1 cellular context compared by ENCODE assay signal in the genomic region with DNA sequence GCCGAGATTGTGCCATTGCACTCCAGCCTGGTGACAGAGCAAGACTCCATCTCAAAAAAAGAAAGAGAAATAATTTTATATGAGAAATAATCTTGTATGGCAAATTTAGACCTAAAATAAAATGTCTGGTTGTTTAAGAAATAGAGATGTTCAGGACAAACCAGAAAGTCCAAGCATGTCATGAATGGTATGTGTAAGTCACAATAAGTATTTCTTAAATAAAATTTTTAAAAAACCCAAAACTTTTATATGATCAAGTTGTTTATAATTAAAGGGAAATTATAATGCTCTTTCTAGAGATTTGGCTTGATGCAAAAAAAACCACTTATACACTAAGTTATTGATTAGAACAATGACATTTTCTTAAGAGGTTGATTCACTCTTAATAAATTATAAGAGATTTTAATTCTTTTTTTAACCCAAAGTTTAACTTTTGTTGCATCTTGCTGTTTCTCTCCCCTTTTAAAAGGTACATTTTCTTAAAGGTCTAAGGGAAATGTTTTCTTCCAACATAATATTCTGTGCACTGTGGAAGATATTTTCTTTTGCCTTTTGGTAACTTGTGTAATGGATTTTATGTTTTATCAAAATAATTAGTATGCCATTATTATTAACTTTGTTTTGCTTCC.
TF ChIP-seq lines count a peak whose summit lies in the region.

No MANE protein-coding gene starts in this region.

TF ChIP-seq in GM23338, 12 proteins besides CTCF, POLR2A, EP300 and RAD21 (continued from another document):
- TF ChIP-seq, protein P1, sequence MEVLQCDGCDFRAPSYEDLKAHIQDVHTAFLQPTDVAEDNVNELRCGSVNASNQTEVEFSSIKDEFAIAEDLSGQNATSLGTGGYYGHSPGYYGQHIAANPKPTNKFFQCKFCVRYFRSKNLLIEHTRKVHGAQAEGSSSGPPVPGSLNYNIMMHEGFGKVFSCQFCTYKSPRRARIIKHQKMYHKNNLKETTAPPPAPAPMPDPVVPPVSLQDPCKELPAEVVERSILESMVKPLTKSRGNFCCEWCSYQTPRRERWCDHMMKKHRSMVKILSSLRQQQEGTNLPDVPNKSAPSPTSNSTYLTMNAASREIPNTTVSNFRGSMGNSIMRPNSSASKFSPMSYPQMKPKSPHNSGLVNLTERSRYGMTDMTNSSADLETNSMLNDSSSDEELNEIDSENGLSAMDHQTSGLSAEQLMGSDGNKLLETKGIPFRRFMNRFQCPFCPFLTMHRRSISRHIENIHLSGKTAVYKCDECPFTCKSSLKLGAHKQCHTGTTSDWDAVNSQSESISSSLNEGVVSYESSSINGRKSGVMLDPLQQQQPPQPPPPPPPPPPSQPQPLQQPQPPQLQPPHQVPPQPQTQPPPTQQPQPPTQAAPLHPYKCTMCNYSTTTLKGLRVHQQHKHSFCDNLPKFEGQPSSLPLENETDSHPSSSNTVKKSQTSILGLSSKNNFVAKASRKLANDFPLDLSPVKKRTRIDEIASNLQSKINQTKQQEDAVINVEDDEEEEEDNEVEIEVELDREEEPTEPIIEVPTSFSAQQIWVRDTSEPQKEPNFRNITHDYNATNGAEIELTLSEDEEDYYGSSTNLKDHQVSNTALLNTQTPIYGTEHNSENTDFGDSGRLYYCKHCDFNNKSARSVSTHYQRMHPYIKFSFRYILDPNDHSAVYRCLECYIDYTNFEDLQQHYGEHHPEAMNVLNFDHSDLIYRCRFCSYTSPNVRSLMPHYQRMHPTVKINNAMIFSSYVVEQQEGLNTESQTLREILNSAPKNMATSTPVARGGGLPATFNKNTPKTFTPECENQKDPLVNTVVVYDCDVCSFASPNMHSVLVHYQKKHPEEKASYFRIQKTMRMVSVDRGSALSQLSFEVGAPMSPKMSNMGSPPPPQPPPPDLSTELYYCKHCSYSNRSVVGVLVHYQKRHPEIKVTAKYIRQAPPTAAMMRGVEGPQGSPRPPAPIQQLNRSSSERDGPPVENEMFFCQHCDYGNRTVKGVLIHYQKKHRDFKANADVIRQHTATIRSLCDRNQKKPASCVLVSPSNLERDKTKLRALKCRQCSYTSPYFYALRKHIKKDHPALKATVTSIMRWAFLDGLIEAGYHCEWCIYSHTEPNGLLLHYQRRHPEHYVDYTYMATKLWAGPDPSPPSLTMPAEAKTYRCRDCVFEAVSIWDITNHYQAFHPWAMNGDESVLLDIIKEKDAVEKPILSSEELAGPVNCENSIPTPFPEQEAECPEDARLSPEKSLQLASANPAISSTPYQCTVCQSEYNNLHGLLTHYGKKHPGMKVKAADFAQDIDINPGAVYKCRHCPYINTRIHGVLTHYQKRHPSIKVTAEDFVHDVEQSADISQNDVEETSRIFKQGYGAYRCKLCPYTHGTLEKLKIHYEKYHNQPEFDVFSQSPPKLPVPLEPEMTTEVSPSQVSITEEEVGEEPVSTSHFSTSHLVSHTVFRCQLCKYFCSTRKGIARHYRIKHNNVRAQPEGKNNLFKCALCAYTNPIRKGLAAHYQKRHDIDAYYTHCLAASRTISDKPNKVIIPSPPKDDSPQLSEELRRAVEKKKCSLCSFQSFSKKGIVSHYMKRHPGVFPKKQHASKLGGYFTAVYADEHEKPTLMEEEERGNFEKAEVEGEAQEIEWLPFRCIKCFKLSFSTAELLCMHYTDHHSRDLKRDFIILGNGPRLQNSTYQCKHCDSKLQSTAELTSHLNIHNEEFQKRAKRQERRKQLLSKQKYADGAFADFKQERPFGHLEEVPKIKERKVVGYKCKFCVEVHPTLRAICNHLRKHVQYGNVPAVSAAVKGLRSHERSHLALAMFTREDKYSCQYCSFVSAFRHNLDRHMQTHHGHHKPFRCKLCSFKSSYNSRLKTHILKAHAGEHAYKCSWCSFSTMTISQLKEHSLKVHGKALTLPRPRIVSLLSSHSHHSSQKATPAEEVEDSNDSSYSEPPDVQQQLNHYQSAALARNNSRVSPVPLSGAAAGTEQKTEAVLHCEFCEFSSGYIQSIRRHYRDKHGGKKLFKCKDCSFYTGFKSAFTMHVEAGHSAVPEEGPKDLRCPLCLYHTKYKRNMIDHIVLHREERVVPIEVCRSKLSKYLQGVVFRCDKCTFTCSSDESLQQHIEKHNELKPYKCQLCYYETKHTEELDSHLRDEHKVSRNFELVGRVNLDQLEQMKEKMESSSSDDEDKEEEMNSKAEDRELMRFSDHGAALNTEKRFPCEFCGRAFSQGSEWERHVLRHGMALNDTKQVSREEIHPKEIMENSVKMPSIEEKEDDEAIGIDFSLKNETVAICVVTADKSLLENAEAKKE (CRISPR knock-in tag; IDR thresholded peaks at IDR 0.05): no peak
